Comparison of ENCODE assay signal across 8 cellular contexts in genomic region chr14:73058224-73058922, GRCh38. TPM values are rescaled to one million over a fixed set of nuclear protein-coding genes. Genes with fewer than 3 reads are reported as not detected.
DNase-seq lines count a peak whose midpoint lies in the region; ATAC-seq and TF ChIP-seq lines count a peak whose summit lies in the region.

Gene RBM25 (plus strand): TSS chr14:73058534. CDS start chr14:73071642, 13,108 bp downstream.

- H3K27ac ChIP-seq in 22Rv1, result peak within 1 kb of the TSS; percentile 92
- peak within 1 kb of the TSS; percentile 94 for H3K27ac ChIP-seq in hepatocyte

- no peaks in the 10 kb centered on the region for H3K9me2 ChIP-seq in hepatocyte (replicated peaks; ENCODE audit: insufficient read depth)

- no peaks in the 10 kb centered on the region for H3K9me3 ChIP-seq in hepatocyte (ENCODE audit: low read depth)

- H3K79me2 ChIP-seq in hepatocyte, result peaks cover 46% of the 10 kb centered on the region

- TF ChIP-seq CTCF in 22Rv1 (IDR thresholded peaks at IDR 0.05) (no peak), astrocyte of the spinal cord (IDR thresholded peaks at IDR 0.05; ENCODE audit: low read depth, low read length) (no peak), hepatocyte (IDR thresholded peaks at IDR 0.05; ENCODE audit: poor library complexity) (no peak)

- peaks cover 16% of the 10 kb centered on the region for H3K4me1 ChIP-seq in hepatocyte (ENCODE audit: insufficient read depth)

- H3K27me3 ChIP-seq in hepatocyte, result no peaks in the 10 kb centered on the region

- H3K4me3 ChIP-seq in astrocyte of the spinal cord (ENCODE audit: low read depth, low read length) (peak within 1 kb of the TSS; percentile 99), hepatocyte (peak within 1 kb of the TSS; percentile 38)

- in situ Hi-C loops in astrocyte of the spinal cord (cut with HindIII; ENCODE audit: low sequenced_read_pairs), result no loop called here

- whole genome bisulfite sequencing in hepatocyte (ENCODE audit: low lambda C conversion rate, missing lambda C conversion rate), result 2% methylated on average over 51 of the region's 57 CpGs

- H4K20me1 ChIP-seq in hepatocyte (ENCODE audit: insufficient read depth, poor library complexity, severe bottlenecking), result peaks cover 42% of the 10 kb centered on the region

- peak within 1 kb of the TSS; percentile 73 for H3K4me2 ChIP-seq in hepatocyte

- peak; percentile 90 for ATAC-seq in GM18519 (IDR thresholded peaks at IDR 0.05; ENCODE audit: low FRiP score, unreplicated experiment)
- peak; percentile 93 for ATAC-seq in HG03045 (IDR thresholded peaks at IDR 0.05; ENCODE audit: unreplicated experiment)

- H2AFZ ChIP-seq in hepatocyte, result peak within 1 kb of the TSS; percentile 60

- no peaks in the 10 kb centered on the region for H3K36me3 ChIP-seq in hepatocyte (replicated peaks; ENCODE audit: insufficient read depth, low read depth)

- DNase-seq in NCI-H2081 (lab: John Stamatoyannopoulos, UW) (peak; percentile 96 to 99), T1000 (lab: John Stamatoyannopoulos, UW) (peak; percentile 95), astrocyte of the spinal cord (ENCODE audit: low read depth, low spot score) (peak; percentile 99), hepatocyte (ENCODE audit: low spot score) (peak; percentile 98), renal cortical epithelial cell (ENCODE audit: low read depth) (peak; percentile 99)

RNA-seq across cellular contexts. Expression of gene RBM25, which starts in this region (rescaled TPM):
- total RNA-seq in hepatocyte (52.2 and 64.6 TPM in 2 replicates), renal cortical epithelial cell (22.1 and 47.2 TPM in 2 replicates)
- polyA plus RNA-seq in hepatocyte, result 42.3 and 59.6 TPM in 2 replicates

Comparison
In these comparisons a context has a peak if more than half of its experiments do, and no peak if none do; other contexts are left out.
1. Peak in every context shown above with its lines: DNase-seq, ATAC-seq, H3K4me3 ChIP-seq and H3K27ac ChIP-seq.